1 cellular context compared by ENCODE assay signal in the genomic region with DNA sequence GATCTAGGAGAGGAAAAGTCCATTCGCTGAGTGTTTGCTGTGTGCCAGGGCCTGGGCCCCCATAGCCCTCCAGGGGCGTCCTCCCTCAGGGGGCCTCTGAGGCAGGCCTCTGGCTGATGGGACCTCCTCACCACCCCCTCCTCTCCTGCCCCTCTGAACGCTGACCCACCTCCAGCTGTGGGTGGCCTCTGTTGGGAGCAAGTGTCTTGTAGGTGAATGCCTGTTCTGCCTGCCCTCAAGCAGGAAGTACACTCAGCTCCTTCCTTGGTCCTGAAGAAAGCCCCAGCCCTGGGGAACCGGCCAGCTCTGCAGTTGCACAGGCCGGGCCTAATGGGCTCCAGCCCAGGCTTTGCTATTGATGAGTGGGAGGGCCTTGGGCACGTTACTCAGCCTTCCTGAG.
A peak's percentile ranks its signal among the peaks of the same experiment; 100 is the strongest.
TF ChIP-seq lines count a peak whose summit lies in the region.

No MANE protein-coding gene starts in this region.

TF ChIP-seq in HepG2, 621 proteins besides CTCF, POLR2A, EP300 and RAD21 (continued from another document):
- no peak for TF ChIP-seq ZSCAN22 (CRISPR knock-in tag; IDR thresholded peaks at IDR 0.05)
- no peak for TF ChIP-seq SOX13 (IDR thresholded peaks at IDR 0.05)
- no peak for TF ChIP-seq SOX13 (CRISPR knock-in tag; conservative IDR thresholded peaks at IDR 0.05 in 1 of 2, IDR thresholded peaks at IDR 0.05 in 1 of 2)
- no peak for TF ChIP-seq ZNF879 (CRISPR knock-in tag; IDR thresholded peaks at IDR 0.05)
- TF ChIP-seq ZNF563 (CRISPR knock-in tag; IDR thresholded peaks at IDR 0.05), result no peak
- no peak for TF ChIP-seq BRD4 (CRISPR knock-in tag; IDR thresholded peaks at IDR 0.05)
- 0 out of 2 replicates have a peak, but pooled peaks have one; percentile 60 for TF ChIP-seq ZNF546 (CRISPR knock-in tag; conservative IDR thresholded peaks at IDR 0.05)
- TF ChIP-seq NR2C2 (CRISPR knock-in tag; IDR thresholded peaks at IDR 0.05; ENCODE audit: borderline replicate concordance), result no peak
- TF ChIP-seq, protein P1, sequence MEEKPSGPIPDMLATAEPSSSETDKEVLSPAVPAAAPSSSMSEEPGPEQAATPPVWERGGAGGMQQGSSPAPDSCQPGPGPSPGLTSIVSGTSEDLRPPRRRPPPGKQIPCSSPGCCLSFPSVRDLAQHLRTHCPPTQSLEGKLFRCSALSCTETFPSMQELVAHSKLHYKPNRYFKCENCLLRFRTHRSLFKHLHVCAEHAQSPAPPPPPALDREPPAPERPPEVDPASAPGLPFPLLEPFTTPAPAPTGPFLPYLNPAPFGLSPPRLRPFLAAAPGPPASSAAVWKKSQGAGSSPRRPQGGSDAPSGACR (CRISPR knock-in tag; IDR thresholded peaks at IDR 0.05), result 0 out of 2 replicates have a peak, but pooled peaks have one; percentile 16
- TF ChIP-seq, protein P2, sequence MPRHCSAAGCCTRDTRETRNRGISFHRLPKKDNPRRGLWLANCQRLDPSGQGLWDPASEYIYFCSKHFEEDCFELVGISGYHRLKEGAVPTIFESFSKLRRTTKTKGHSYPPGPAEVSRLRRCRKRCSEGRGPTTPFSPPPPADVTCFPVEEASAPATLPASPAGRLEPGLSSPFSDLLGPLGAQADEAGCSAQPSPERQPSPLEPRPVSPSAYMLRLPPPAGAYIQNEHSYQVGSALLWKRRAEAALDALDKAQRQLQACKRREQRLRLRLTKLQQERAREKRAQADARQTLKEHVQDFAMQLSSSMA (CRISPR knock-in tag; IDR thresholded peaks at IDR 0.05), result no peak
- TF ChIP-seq, protein P3, sequence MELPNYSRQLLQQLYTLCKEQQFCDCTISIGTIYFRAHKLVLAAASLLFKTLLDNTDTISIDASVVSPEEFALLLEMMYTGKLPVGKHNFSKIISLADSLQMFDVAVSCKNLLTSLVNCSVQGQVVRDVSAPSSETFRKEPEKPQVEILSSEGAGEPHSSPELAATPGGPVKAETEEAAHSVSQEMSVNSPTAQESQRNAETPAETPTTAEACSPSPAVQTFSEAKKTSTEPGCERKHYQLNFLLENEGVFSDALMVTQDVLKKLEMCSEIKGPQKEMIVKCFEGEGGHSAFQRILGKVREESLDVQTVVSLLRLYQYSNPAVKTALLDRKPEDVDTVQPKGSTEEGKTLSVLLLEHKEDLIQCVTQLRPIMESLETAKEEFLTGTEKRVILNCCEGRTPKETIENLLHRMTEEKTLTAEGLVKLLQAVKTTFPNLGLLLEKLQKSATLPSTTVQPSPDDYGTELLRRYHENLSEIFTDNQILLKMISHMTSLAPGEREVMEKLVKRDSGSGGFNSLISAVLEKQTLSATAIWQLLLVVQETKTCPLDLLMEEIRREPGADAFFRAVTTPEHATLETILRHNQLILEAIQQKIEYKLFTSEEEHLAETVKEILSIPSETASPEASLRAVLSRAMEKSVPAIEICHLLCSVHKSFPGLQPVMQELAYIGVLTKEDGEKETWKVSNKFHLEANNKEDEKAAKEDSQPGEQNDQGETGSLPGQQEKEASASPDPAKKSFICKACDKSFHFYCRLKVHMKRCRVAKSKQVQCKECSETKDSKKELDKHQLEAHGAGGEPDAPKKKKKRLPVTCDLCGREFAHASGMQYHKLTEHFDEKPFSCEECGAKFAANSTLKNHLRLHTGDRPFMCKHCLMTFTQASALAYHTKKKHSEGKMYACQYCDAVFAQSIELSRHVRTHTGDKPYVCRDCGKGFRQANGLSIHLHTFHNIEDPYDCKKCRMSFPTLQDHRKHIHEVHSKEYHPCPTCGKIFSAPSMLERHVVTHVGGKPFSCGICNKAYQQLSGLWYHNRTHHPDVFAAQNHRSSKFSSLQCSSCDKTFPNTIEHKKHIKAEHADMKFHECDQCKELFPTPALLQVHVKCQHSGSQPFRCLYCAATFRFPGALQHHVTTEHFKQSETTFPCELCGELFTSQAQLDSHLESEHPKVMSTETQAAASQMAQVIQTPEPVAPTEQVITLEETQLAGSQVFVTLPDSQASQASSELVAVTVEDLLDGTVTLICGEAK (IDR thresholded peaks at IDR 0.05), result no peak
- TF ChIP-seq, protein P3 (CRISPR knock-in tag; IDR thresholded peaks at IDR 0.05), result 0 out of 2 replicates have a peak, but pooled peaks have one; percentile 7
- TF ChIP-seq, protein P4, sequence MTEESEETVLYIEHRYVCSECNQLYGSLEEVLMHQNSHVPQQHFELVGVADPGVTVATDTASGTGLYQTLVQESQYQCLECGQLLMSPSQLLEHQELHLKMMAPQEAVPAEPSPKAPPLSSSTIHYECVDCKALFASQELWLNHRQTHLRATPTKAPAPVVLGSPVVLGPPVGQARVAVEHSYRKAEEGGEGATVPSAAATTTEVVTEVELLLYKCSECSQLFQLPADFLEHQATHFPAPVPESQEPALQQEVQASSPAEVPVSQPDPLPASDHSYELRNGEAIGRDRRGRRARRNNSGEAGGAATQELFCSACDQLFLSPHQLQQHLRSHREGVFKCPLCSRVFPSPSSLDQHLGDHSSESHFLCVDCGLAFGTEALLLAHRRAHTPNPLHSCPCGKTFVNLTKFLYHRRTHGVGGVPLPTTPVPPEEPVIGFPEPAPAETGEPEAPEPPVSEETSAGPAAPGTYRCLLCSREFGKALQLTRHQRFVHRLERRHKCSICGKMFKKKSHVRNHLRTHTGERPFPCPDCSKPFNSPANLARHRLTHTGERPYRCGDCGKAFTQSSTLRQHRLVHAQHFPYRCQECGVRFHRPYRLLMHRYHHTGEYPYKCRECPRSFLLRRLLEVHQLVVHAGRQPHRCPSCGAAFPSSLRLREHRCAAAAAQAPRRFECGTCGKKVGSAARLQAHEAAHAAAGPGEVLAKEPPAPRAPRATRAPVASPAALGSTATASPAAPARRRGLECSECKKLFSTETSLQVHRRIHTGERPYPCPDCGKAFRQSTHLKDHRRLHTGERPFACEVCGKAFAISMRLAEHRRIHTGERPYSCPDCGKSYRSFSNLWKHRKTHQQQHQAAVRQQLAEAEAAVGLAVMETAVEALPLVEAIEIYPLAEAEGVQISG (CRISPR knock-in tag; IDR thresholded peaks at IDR 0.05), result no peak
- no peak for TF ChIP-seq CBFB (CRISPR knock-in tag; IDR thresholded peaks at IDR 0.05)
- TF ChIP-seq ZNF530 (CRISPR knock-in tag; IDR thresholded peaks at IDR 0.05; ENCODE audit: low read depth), result no peak
